In genomic region chr1:27491748-27492700, GRCh38 we compare ENCODE assay signal across 8 cellular contexts. TPM values are rescaled to one million over a fixed set of nuclear protein-coding genes. Genes with fewer than 3 reads are reported as not detected.
A peak's percentile ranks its signal among the peaks of the same experiment; 100 is the strongest.
DNase-seq lines count a peak whose midpoint lies in the region; ATAC-seq and TF ChIP-seq lines count a peak whose summit lies in the region.

No MANE protein-coding gene starts in this region.

- no peaks in the 10 kb centered on the region for H3K27me3 Mint-ChIP-seq in T-helper 17 cell
- peaks cover 0 to 7% of the 10 kb centered on the region in 2 donors for H3K27me3 Mint-ChIP-seq in effector memory CD8-positive, alpha-beta T cell

- no peaks in the 10 kb centered on the region for H3K9me3 Mint-ChIP-seq in effector memory CD8-positive, alpha-beta T cell

- intact Hi-C loops in heart right ventricle (cut with DNase I), result loop anchor here in 5 of 10 donors (2.0 to 10.0 kb wide), 6 partner anchors 13 to 113 kb away; partner anchors contain the start of gene AHDC1 (in 1 of the 5)
- intact Hi-C loops in sigmoid colon (cut with DNase I), result loop anchor here (10.0 kb wide), 1 partner anchor 187 kb away; no protein-coding TSS in a partner anchor

- peaks cover 26% of the 10 kb centered on the region for H3K4me1 Mint-ChIP-seq in T-helper 17 cell
- H3K4me1 Mint-ChIP-seq in effector memory CD8-positive, alpha-beta T cell (ENCODE audit: low read depth in 2 of 2), result peaks cover 22 to 23% of the 10 kb centered on the region in 2 donors

- H3K27me3 ChIP-seq in heart right ventricle, result no peaks in the 10 kb centered on the region
- H3K27me3 ChIP-seq in sigmoid colon, result no peaks in the 10 kb centered on the region

- 27 to 28% methylated on average over 9 of the region's 9 CpGs for WGBS in heart right ventricle, 2 donors
- 59 to 66% methylated on average over 9 of the region's 9 CpGs for WGBS in sigmoid colon, 2 donors

- H3K27ac ChIP-seq in heart right ventricle, result peak overlapping the region; percentile 86 to 100 (median 100)
- H3K27ac ChIP-seq in sigmoid colon, result peak overlapping the region; percentile 94 to 99 (median 98)

- no peaks in the 10 kb centered on the region for H3K9me3 ChIP-seq in T-helper 17 cell (ENCODE audit: control insufficient read depth, low read length, poor library complexity, severe bottlenecking)
- H3K9me3 ChIP-seq in heart right ventricle, result no peaks in the 10 kb centered on the region
- H3K9me3 ChIP-seq in sigmoid colon, result no peaks in the 10 kb centered on the region

- H3K4me3 Mint-ChIP-seq in T-helper 17 cell, result peak overlapping the region; percentile 57
- H3K4me3 Mint-ChIP-seq in effector memory CD8-positive, alpha-beta T cell, result peak overlapping the region in 1 of 2 donors; percentile 92

- TF ChIP-seq POLR2A in sigmoid colon (IDR thresholded peaks at IDR 0.05), result no peak

- TF ChIP-seq EP300 in sigmoid colon (IDR thresholded peaks at IDR 0.05), result no peak

- H3K36me3 ChIP-seq in heart right ventricle (no peaks in the 10 kb centered on the region), sigmoid colon (no peaks in the 10 kb centered on the region)

- peaks cover 2% of the 10 kb centered on the region for H3K36me3 Mint-ChIP-seq in T-helper 17 cell (ENCODE audit: low read depth)
- peaks cover 24% of the 10 kb centered on the region for H3K36me3 Mint-ChIP-seq in effector memory CD8-positive, alpha-beta T cell (ENCODE audit: insufficient read depth)

- peak; percentile 78 for DNase-seq in GM12865 (ENCODE audit: low read depth)
- no peak for DNase-seq in T-helper 17 cell
- DNase-seq in heart right ventricle, result peak; percentile 53 to 70
- DNase-seq in sigmoid colon, result peak; percentile 80
- no peak for DNase-seq in effector memory CD8-positive, alpha-beta T cell
- no peak for DNase-seq in HCEC 1CT
- no peak for DNase-seq in iPS-NIHi11 (ENCODE audit: low spot score)

- no peak overlapping the region for H3K27ac Mint-ChIP-seq in T-helper 17 cell
- no peak overlapping the region for H3K27ac Mint-ChIP-seq in effector memory CD8-positive, alpha-beta T cell

- no peak for TF ChIP-seq CTCF in GM12865 (IDR thresholded peaks at IDR 0.05; ENCODE audit: insufficient read depth, low read depth, low read length, missing control alignments)
- no peak for TF ChIP-seq CTCF in heart right ventricle (IDR thresholded peaks at IDR 0.05)
- no peak for TF ChIP-seq CTCF in sigmoid colon (IDR thresholded peaks at IDR 0.05)

- H3K4me1 ChIP-seq in heart right ventricle, result peaks cover 24 to 55% (median 50%) of the 10 kb centered on the region in 9 donors
- peaks cover 0 to 46% (median 38%) of the 10 kb centered on the region in 4 donors for H3K4me1 ChIP-seq in sigmoid colon

- H3K4me3 ChIP-seq in GM12865 (ENCODE audit: low read depth, low read length), result peak overlapping the region; percentile 13; the same call in 1 of the 2 replicates
- no peak overlapping the region for H3K4me3 ChIP-seq in heart right ventricle
- no peak overlapping the region for H3K4me3 ChIP-seq in sigmoid colon

- no peak for ATAC-seq in T-helper 17 cell
- no peak for ATAC-seq in heart right ventricle
- no peak for ATAC-seq in HG03469 (IDR thresholded peaks at IDR 0.05; ENCODE audit: unreplicated experiment)
- ATAC-seq in effector memory CD8-positive, alpha-beta T cell (replicated peaks), result no peak

RNA-seq across cellular contexts. Expression of gene WASF2, which starts 2.1 kb away (rescaled TPM):
- total RNA-seq in T-helper 17 cell (100 to 1,000 TPM; 124 to 144 TPM), heart right ventricle (10 to 100 TPM; 41.2 to 75.4 (median 52.0) TPM), sigmoid colon (10 to 100 TPM; 43.9 to 63.2 (median 59.9) TPM)
- polyA plus RNA-seq in heart right ventricle (10 to 100 TPM; 19.6 to 24.8 TPM), sigmoid colon (10 to 100 TPM; 30.0 to 69.6 (median 30.5) TPM)

Comparison
In these comparisons a context has a peak if more than half of its experiments do, and no peak if none do; other contexts are left out.
1. DNase-seq: peak in GM12865 (single experiment), heart right ventricle (2 of 2) and sigmoid colon (single experiment); none in T-helper 17 cell (0 of 3), effector memory CD8-positive, alpha-beta T cell (0 of 3), HCEC 1CT (single experiment) and iPS-NIHi11 (single experiment).